In genomic region chr6:145086197-145086596, GRCh38 we compare ENCODE assay signal across 12 cellular contexts.
DNase-seq lines count a peak whose midpoint lies in the region; ATAC-seq and TF ChIP-seq lines count a peak whose summit lies in the region.
"Had no signal": no experiment of that assay in that cellular context is flagged by ENCODE, and none has a peak within 500 bp of the region (broad histone marks: within the 10 kb centered on the region; RNA-seq: fewer than 3 reads in every experiment).

No MANE protein-coding gene starts in this region.

- H3K4me3 ChIP-seq in suprapubic skin = no peak overlapping the region

- intact Hi-C loops in left ventricle myocardium superior (cut with micrococcal nuclease) = no loop called here

- no peaks in the 10 kb centered on the region for H3K36me3 ChIP-seq in suprapubic skin

- no peaks in the 10 kb centered on the region for H3K36me3 Mint-ChIP-seq in H9 (ENCODE audit: insufficient read depth in 1 of 3, low read depth in 3 of 3)
- H3K36me3 Mint-ChIP-seq in activated naive CD4-positive, alpha-beta T cell treated with anti-CD3 and anti-CD28 coated beads, Interleukin-2, amount 50 U/mL, for 72 hours = no peaks in the 10 kb centered on the region
- H3K36me3 Mint-ChIP-seq: CD4-positive, CD25-positive, alpha-beta regulatory T cell; natural killer cell had no signal

- no peak overlapping the region for H3K23ac ChIP-seq in H9 (ENCODE audit: insufficient read length, low read depth, low read length)

- H3K9ac ChIP-seq in H9 (ENCODE audit: extremely low read depth, insufficient read length, low read length) = no peak overlapping the region

- H3T11ph ChIP-seq in H9 (ENCODE audit: low read length) = no peak overlapping the region

- H3K18ac ChIP-seq in H9 (ENCODE audit: insufficient read length, low read depth, low read length) = no peak overlapping the region

- H2BK20ac ChIP-seq in H9 (ENCODE audit: low read depth, low read length, poor library complexity, severe bottlenecking) = no peak overlapping the region

- H3K4me1 Mint-ChIP-seq in H9 = peaks cover 6 to 8% of the 10 kb centered on the region in 2 experiments
- H3K4me1 Mint-ChIP-seq: activated B cell treated with CpG ODN at 0.5 μM for 24 hours; CD4-positive, CD25-positive, alpha-beta regulatory T cell; natural killer cell had no signal

- TF ChIP-seq CTCF in H9 (conservative IDR thresholded peaks at IDR 0.05) = no peak
- TF ChIP-seq CTCF in suprapubic skin (IDR thresholded peaks at IDR 0.05) = no peak

- DNase-seq in Daoy (ENCODE audit: low read depth) (peak; percentile 4), H9 (peak; percentile 30), RPMI7951 (ENCODE audit: low read depth) (peak; percentile 23), left ventricle myocardium superior (peak; percentile 27), suprapubic skin (ENCODE audit: low spot score in 2 of 2) (no peak)
- no peak for DNase-seq in activated naive CD4-positive, alpha-beta T cell treated with anti-CD3 and anti-CD28 coated beads, Interleukin-2, amount 50 U/mL, for 72 hours (ENCODE audit: low spot score in 2 of 2)
- DNase-seq: activated B cell treated with CpG ODN at 0.5 μM for 24 hours; CD4-positive, CD25-positive, alpha-beta regulatory T cell; dermis blood vessel endothelial cell; natural killer cell had no signal

- no peak overlapping the region for H3K4ac ChIP-seq in H9 (ENCODE audit: low read depth, low read length)

- no peak overlapping the region for H4K5ac ChIP-seq in H9 (ENCODE audit: insufficient read length, low read depth, low read length)

- H4K91ac ChIP-seq in H9 (ENCODE audit: insufficient read length, low read depth, low read length) = no peak overlapping the region

- no peaks in the 10 kb centered on the region for H3K79me2 ChIP-seq in H9 (ENCODE audit: insufficient read depth, low read length)

- H3K4me1 ChIP-seq in H9 (ENCODE audit: insufficient read depth, low read length) = peaks cover 2% of the 10 kb centered on the region; the same call in 1 of the 2 replicates
- H3K4me1 ChIP-seq in suprapubic skin = no peaks in the 10 kb centered on the region

- no peak overlapping the region for H2BK12ac ChIP-seq in H9 (ENCODE audit: insufficient read length, low read depth, low read length)

- H2AFZ ChIP-seq in H9 (ENCODE audit: low read length) = no peak overlapping the region

- no peak overlapping the region for H3K4me2 ChIP-seq in H9 (ENCODE audit: insufficient read depth, insufficient read length, low read length)

- H2BK120ac ChIP-seq in H9 (ENCODE audit: low read depth, low read length, poor library complexity, severe bottlenecking) = no peak overlapping the region

- H3K14ac ChIP-seq in H9 (ENCODE audit: insufficient read depth, low read length) = no peak overlapping the region

- no peak overlapping the region for H2AK5ac ChIP-seq in H9 (ENCODE audit: insufficient read length, low read length)

- no peaks in the 10 kb centered on the region for H3K79me1 ChIP-seq in H9 (ENCODE audit: insufficient read depth, low read depth, low read length, poor library complexity, severe bottlenecking)

- H3K27me3 ChIP-seq in H9 (ENCODE audit: insufficient read depth, low read length) = no peaks in the 10 kb centered on the region
- no peaks in the 10 kb centered on the region for H3K27me3 ChIP-seq in suprapubic skin

- H3K23me2 ChIP-seq in H9 (ENCODE audit: insufficient read length, low read depth, low read length, poor library complexity, severe bottlenecking) = no peaks in the 10 kb centered on the region

- TF ChIP-seq EP300 in suprapubic skin (IDR thresholded peaks at IDR 0.05) = no peak

- no peak overlapping the region for H4K8ac ChIP-seq in H9 (replicated peaks; ENCODE audit: insufficient read length, low read depth, low read length)

- ATAC-seq in left ventricle myocardium superior (peak; percentile 43), GM18868 (IDR thresholded peaks at IDR 0.05; ENCODE audit: unreplicated experiment) (no peak), GM19397 (IDR thresholded peaks at IDR 0.05; ENCODE audit: unreplicated experiment) (no peak)
- ATAC-seq in activated naive CD4-positive, alpha-beta T cell treated with anti-CD3 and anti-CD28 coated beads, Interleukin-2, amount 50 U/mL, for 72 hours = no peak
- ATAC-seq: natural killer cell had no signal

- H3K56ac ChIP-seq in H9 (ENCODE audit: insufficient read length, low read depth, low read length) = no peak overlapping the region

- H3K27ac ChIP-seq in H9 (ENCODE audit: insufficient read length, low read depth, low read length) (no peak overlapping the region), suprapubic skin (no peak overlapping the region)

- H3K4me3 Mint-ChIP-seq in H9 = no peak overlapping the region
- H3K4me3 Mint-ChIP-seq: activated B cell treated with CpG ODN at 0.5 μM for 24 hours; CD4-positive, CD25-positive, alpha-beta regulatory T cell; natural killer cell had no signal

- H3K27ac Mint-ChIP-seq in H9 = peak overlapping the region in 1 of 3 experiments; percentile 14; a peak in 3 of 7 replicates
- H3K27ac Mint-ChIP-seq in activated naive CD4-positive, alpha-beta T cell treated with anti-CD3 and anti-CD28 coated beads, Interleukin-2, amount 50 U/mL, for 72 hours = no peak overlapping the region
- H3K27ac Mint-ChIP-seq: activated B cell treated with CpG ODN at 0.5 μM for 24 hours, natural killer cell had no signal

- H3K27me3 Mint-ChIP-seq in H9 (ENCODE audit: low read depth) = no peaks in the 10 kb centered on the region
- H3K27me3 Mint-ChIP-seq: activated B cell treated with CpG ODN at 0.5 μM for 24 hours had no signal

- H2BK15ac ChIP-seq in H9 (ENCODE audit: low read depth, low read length) = no peak overlapping the region

- no CpG with 5 or more reads among the region's 3 CpGs for WGBS in H9 (ENCODE audit: extremely low coverage, insufficient read length, low lambda C conversion rate)
- WGBS in suprapubic skin = 34% methylated on average over 3 of the region's 3 CpGs

- no peaks in the 10 kb centered on the region for H3K9me3 ChIP-seq in H9 (ENCODE audit: control insufficient read depth, low read depth, low read length)
- no peaks in the 10 kb centered on the region for H3K9me3 ChIP-seq in suprapubic skin

- H3K9me3 Mint-ChIP-seq in H9 = no peaks in the 10 kb centered on the region; a peak in 1 of 5 replicates
- H3K9me3 Mint-ChIP-seq in activated naive CD4-positive, alpha-beta T cell treated with anti-CD3 and anti-CD28 coated beads, Interleukin-2, amount 50 U/mL, for 72 hours = no peaks in the 10 kb centered on the region
- H3K9me3 Mint-ChIP-seq: activated B cell treated with CpG ODN at 0.5 μM for 24 hours, natural killer cell had no signal

- no peak for TF ChIP-seq POLR2A in suprapubic skin (IDR thresholded peaks at IDR 0.05)

- no peak overlapping the region for H2BK5ac ChIP-seq in H9 (ENCODE audit: insufficient read length, low read length)

- H4K20me1 ChIP-seq in H9 (ENCODE audit: control insufficient read depth, insufficient read depth, insufficient read length) = no peaks in the 10 kb centered on the region

Comparison
In these comparisons a context has a peak if more than half of its experiments do, and no peak if none do; other contexts are left out.
1. DNase-seq: peak in Daoy (single experiment), H9 (single experiment), RPMI7951 (single experiment) and left ventricle myocardium superior (single experiment); none in activated naive CD4-positive, alpha-beta T cell treated with anti-CD3 and anti-CD28 coated beads, Interleukin-2, amount 50 U/mL, for 72 hours (0 of 2) and suprapubic skin (0 of 2).